ENCODE assay signal across 7 cellular contexts in genomic region chr22:22485524-22485923, GRCh38. TPM values are rescaled to one million over a fixed set of nuclear protein-coding genes. Genes with fewer than 3 reads are reported as not detected.
"Had no signal": no experiment of that assay in that cellular context is flagged by ENCODE, and none has a peak within 500 bp of the region (broad histone marks: within the 10 kb centered on the region; RNA-seq: fewer than 3 reads in every experiment).

No MANE protein-coding gene starts in this region.

- ATAC-seq: HepG2 had no signal

- H3K4me3 Mint-ChIP-seq: IgD-negative memory B cell had no signal

- FAIRE-seq: HepG2, HTR-8/SVneo had no signal

- H3K9me3 Mint-ChIP-seq: IgD-negative memory B cell had no signal

- H3K27ac Mint-ChIP-seq: IgD-negative memory B cell had no signal

- H3K27ac ChIP-seq: HL-60 had no signal

- H3K27me3 Mint-ChIP-seq: IgD-negative memory B cell had no signal

- DNase-seq: IMR-90, KBM-7 had no signal

RNA-seq across cellular contexts. Expression of gene ZNF280B, which starts 23.0 kb away (rescaled TPM):
- total RNA-seq: HT-29 had no signal

RNA-seq across cellular contexts. Expression of gene ZNF280A, which starts 34.5 kb away (rescaled TPM):
- total RNA-seq: HT-29, IMR-90 had no signal
- polyA plus RNA-seq: IgD-negative memory B cell, IMR-90 had no signal
